Comparison of ENCODE assay signal across 7 cellular contexts in genomic region chr17:17568772-17569195, GRCh38. TPM values are rescaled to one million over a fixed set of nuclear protein-coding genes. Genes with fewer than 3 reads are reported as not detected.
DNase-seq lines count a peak whose midpoint lies in the region; ATAC-seq and TF ChIP-seq lines count a peak whose summit lies in the region.

No MANE protein-coding gene starts in this region.

- H3K56ac ChIP-seq in mesendoderm (ENCODE audit: low read length) = no peak overlapping the region

- H4K5ac ChIP-seq in mesendoderm (ENCODE audit: low read length) = no peak overlapping the region

- H3K23ac ChIP-seq in mesendoderm (ENCODE audit: low read length) = no peak overlapping the region

- CTCF ChIA-PET in activated CD4-positive, alpha-beta T cell treated with anti-CD3 and anti-CD28 coated beads for 36 hours (lab: Charles Lee) = interaction anchor here (0.6 to 2.4 kb wide), 8 partner anchors 11 to 481 kb away, joined by 3 to 12 read pairs (median 4); partner anchors contain the start of gene PEMT

- H4K8ac ChIP-seq in mesendoderm (ENCODE audit: low read depth, low read length) = no peak overlapping the region

- H2AK5ac ChIP-seq in mesendoderm (ENCODE audit: low read length) = no peak overlapping the region

- no peak for TF ChIP-seq POLR2A in stomach (IDR thresholded peaks at IDR 0.05)

- H2BK15ac ChIP-seq in mesendoderm (replicated peaks; ENCODE audit: low read depth) = no peak overlapping the region

- H3K27ac ChIP-seq in dorsolateral prefrontal cortex = no peak overlapping the region
- H3K27ac ChIP-seq in mesendoderm (ENCODE audit: low read depth, low read length) = no peak overlapping the region
- H3K27ac ChIP-seq in stomach = peak overlapping the region in 2 of 5 donors; percentile 70 to 87

- no peaks in the 10 kb centered on the region for H3K36me3 Mint-ChIP-seq in activated CD4-positive, alpha-beta T cell treated with anti-CD3 and anti-CD28 coated beads for 36 hours (ENCODE audit: low read depth)

- no peak for TF ChIP-seq EP300 in stomach (IDR thresholded peaks at IDR 0.05)

- no peak overlapping the region for H3K9ac ChIP-seq in mesendoderm (ENCODE audit: low read length)

- no peaks in the 10 kb centered on the region for H3K79me2 ChIP-seq in mesendoderm (ENCODE audit: control insufficient read depth, insufficient read depth, low read length)

- WGBS in mesendoderm (ENCODE audit: extremely low coverage, insufficient coverage, low lambda C conversion rate) = no CpG with 5 or more reads among the region's 6 CpGs
- WGBS in stomach, 5 donors = 46 to 60% (median 53%) methylated on average over 6 of the region's 6 CpGs

- H3K27ac Mint-ChIP-seq in activated CD4-positive, alpha-beta T cell treated with anti-CD3 and anti-CD28 coated beads for 36 hours = no peak overlapping the region

- intact Hi-C loops in activated CD4-positive, alpha-beta T cell treated with anti-CD3 and anti-CD28 coated beads for 36 hours (cut with DNase I, micrococcal nuclease) = loop anchor here (1.0 to 5.0 kb wide), 3 partner anchors 72 to 213 kb away; partner anchors contain the start of gene RASD1 (in 2 of the 2)
- intact Hi-C loops in dorsolateral prefrontal cortex (cut with DNase I) = loop anchor here (2.0 to 5.0 kb wide), 3 partner anchors 72 to 212 kb away; partner anchors contain the start of gene RASD1 (in 1 of the 2)
- intact Hi-C loops in stomach (cut with DNase I; ENCODE audit: low total_unique reads) = no loop called here

- H3K9me3 ChIP-seq in stomach = no peaks in the 10 kb centered on the region

- no peaks in the 10 kb centered on the region for H3K27me3 Mint-ChIP-seq in activated CD4-positive, alpha-beta T cell treated with anti-CD3 and anti-CD28 coated beads for 36 hours

- H3K79me1 ChIP-seq in mesendoderm (ENCODE audit: low read length) = no peaks in the 10 kb centered on the region

- H3K27me3 ChIP-seq in dorsolateral prefrontal cortex (no peaks in the 10 kb centered on the region), mesendoderm (ENCODE audit: insufficient read depth, low read length, poor library complexity) (no peaks in the 10 kb centered on the region), stomach (no peaks in the 10 kb centered on the region)

- peaks cover 1% of the 10 kb centered on the region for H3K4me1 ChIP-seq in mesendoderm (ENCODE audit: control insufficient read depth, low read depth, low read length)
- H3K4me1 ChIP-seq in stomach = peaks cover 34 to 76% (median 67%) of the 10 kb centered on the region in 4 donors

- H3K36me3 ChIP-seq in mesendoderm (ENCODE audit: control insufficient read depth, insufficient read depth, low read length) (no peaks in the 10 kb centered on the region), stomach (no peaks in the 10 kb centered on the region)

- H3K4me1 Mint-ChIP-seq in activated CD4-positive, alpha-beta T cell treated with anti-CD3 and anti-CD28 coated beads for 36 hours = no peaks in the 10 kb centered on the region

- DNase-seq in GM12865 (ENCODE audit: low read depth) = peak; percentile 49
- DNase-seq in NAMALWA (ENCODE audit: low spot score) = peak; percentile 48
- peak; percentile 84 for DNase-seq in activated CD4-positive, alpha-beta T cell treated with anti-CD3 and anti-CD28 coated beads for 36 hours
- peak in 8 of 10 donors; percentile 26 to 76 (median 62) for DNase-seq in dorsolateral prefrontal cortex
- DNase-seq in mesendoderm = peak; percentile 63
- DNase-seq in stomach = peak; percentile 92

- no peak overlapping the region for H3K4me2 ChIP-seq in mesendoderm (ENCODE audit: low read length)

- H3K4me3 Mint-ChIP-seq in activated CD4-positive, alpha-beta T cell treated with anti-CD3 and anti-CD28 coated beads for 36 hours = no peak overlapping the region

- POLR2A ChIA-PET in activated CD4-positive, alpha-beta T cell treated with anti-CD3 and anti-CD28 coated beads for 36 hours (lab: Charles Lee) = no interaction called here

- H3K4me3 ChIP-seq in GM12865 (ENCODE audit: low read depth, low read length) = no peak overlapping the region
- H3K4me3 ChIP-seq in dorsolateral prefrontal cortex = no peak overlapping the region
- H3K4me3 ChIP-seq in mesendoderm (ENCODE audit: low read length) = no peak overlapping the region
- no peak overlapping the region for H3K4me3 ChIP-seq in stomach

- TF ChIP-seq CTCF in GM12865 (IDR thresholded peaks at IDR 0.05; ENCODE audit: insufficient read depth, low read depth, low read length, missing control alignments) = peak; percentile 68
- TF ChIP-seq CTCF in dorsolateral prefrontal cortex (IDR thresholded peaks at IDR 0.05 in 54 of 56, conservative IDR thresholded peaks at IDR 0.05 in 2 of 56; ENCODE audit: low read depth in 1 of 56, partially characterized antibody in 56 of 56) = peak; percentile 18 to 72 (median 61)
- TF ChIP-seq CTCF in stomach (IDR thresholded peaks at IDR 0.05) = peak in 5 of 7 experiments; percentile 64 to 92 (median 82)

- no peak overlapping the region for H3K18ac ChIP-seq in mesendoderm (ENCODE audit: low read length)

- no peak overlapping the region for H3K4ac ChIP-seq in mesendoderm (ENCODE audit: low read depth, low read length)

- peak; percentile 71 for ATAC-seq in activated CD4-positive, alpha-beta T cell treated with anti-CD3 and anti-CD28 coated beads for 36 hours
- ATAC-seq in GM19463 (IDR thresholded peaks at IDR 0.05; ENCODE audit: unreplicated experiment) = no peak

- no peaks in the 10 kb centered on the region for H3K9me3 Mint-ChIP-seq in activated CD4-positive, alpha-beta T cell treated with anti-CD3 and anti-CD28 coated beads for 36 hours (ENCODE audit: low read depth)

- H2BK120ac ChIP-seq in mesendoderm (ENCODE audit: low read depth, low read length) = no peak overlapping the region

- no peak overlapping the region for H2BK5ac ChIP-seq in mesendoderm (ENCODE audit: low read length)

RNA-seq across cellular contexts. Expression of gene PEMT, which starts 22.7 kb away (rescaled TPM):
- 10 to 100 TPM; 30.4 to 32.3 TPM for total RNA-seq in activated CD4-positive, alpha-beta T cell treated with anti-CD3 and anti-CD28 coated beads for 36 hours
- total RNA-seq in dorsolateral prefrontal cortex (10 to 100 TPM; 11.4 to 41.9 (median 24.7) TPM), stomach (10 to 100 TPM in 4 of 5 donors, 1 to 10 TPM in 1; 7.0 to 44.6 (median 30.3) TPM)
- 32.2 TPM for polyA plus RNA-seq in mesendoderm (2013, experiment 1 of 2)
- 34.1 TPM for polyA plus RNA-seq in mesendoderm (2013, experiment 2 of 2)
- 10 to 100 TPM; 13.3 to 38.1 (median 23.7) TPM for polyA plus RNA-seq in stomach
